Comparison of ENCODE assay signal across 27 cellular contexts in genomic region chr14:52117433-52117832, GRCh38. TPM values are rescaled to one million over a fixed set of nuclear protein-coding genes. Genes with fewer than 3 reads are reported as not detected.
A peak's percentile ranks its signal among the peaks of the same experiment; 100 is the strongest.
DNase-seq lines count a peak whose midpoint lies in the region; ATAC-seq and TF ChIP-seq lines count a peak whose summit lies in the region.
"Had no signal": no experiment of that assay in that cellular context is flagged by ENCODE, and none has a peak within 500 bp of the region (broad histone marks: within the 10 kb centered on the region; RNA-seq: fewer than 3 reads in every experiment).

No MANE protein-coding gene starts in this region.

- no peaks in the 10 kb centered on the region for H3K79me1 ChIP-seq in H9 (ENCODE audit: insufficient read depth, low read depth, low read length, poor library complexity, severe bottlenecking)

- H4K5ac ChIP-seq in H9 (ENCODE audit: insufficient read length, low read depth, low read length), result no peak overlapping the region

- no peak for ATAC-seq in HG02610 (IDR thresholded peaks at IDR 0.05; ENCODE audit: unreplicated experiment)
- ATAC-seq: left lung, mucosa of descending colon had no signal

- no peaks in the 10 kb centered on the region; a peak in 1 of 5 replicates for H3K9me3 Mint-ChIP-seq in H9

- no peak overlapping the region for H3K23ac ChIP-seq in H9 (ENCODE audit: insufficient read length, low read depth, low read length)

- POLR2A ChIA-PET in AG04449 (lab: Yijun Ruan, JAX), result no interaction called here

- H3K9me3 ChIP-seq in fibroblast of lung (ENCODE audit: control insufficient read depth, insufficient read depth, low read depth, low read length), result no peaks in the 10 kb centered on the region
- H3K9me3 ChIP-seq in osteoblast (ENCODE audit: low read depth, low read length), result no peaks in the 10 kb centered on the region
- H3K9me3 ChIP-seq in H9 (ENCODE audit: control insufficient read depth, low read depth, low read length), result no peaks in the 10 kb centered on the region
- H3K9me3 ChIP-seq: adrenal gland, left lung, mucosa of descending colon, neutrophil, Peyer's patch had no signal

- H4K20me1 ChIP-seq in fibroblast of lung (ENCODE audit: control insufficient read depth, extremely low read depth, insufficient read depth, low read length), result no peaks in the 10 kb centered on the region
- H4K20me1 ChIP-seq in osteoblast (ENCODE audit: insufficient read depth, low read length), result no peaks in the 10 kb centered on the region
- no peaks in the 10 kb centered on the region for H4K20me1 ChIP-seq in H9 (ENCODE audit: control insufficient read depth, insufficient read depth, insufficient read length)

- H3K27ac ChIP-seq in fibroblast of lung (ENCODE audit: insufficient read depth, low read length) (peak overlapping the region; percentile 77), osteoblast (ENCODE audit: low read depth, low read length) (no peak overlapping the region), H9 (ENCODE audit: insufficient read length, low read depth, low read length) (no peak overlapping the region)
- H3K27ac ChIP-seq: epithelial cell of prostate, left lung, neutrophil, Peyer's patch, VCaP had no signal

- H2AK5ac ChIP-seq in H9 (ENCODE audit: insufficient read length, low read length), result no peak overlapping the region

- no peak overlapping the region for H3T11ph ChIP-seq in H9 (ENCODE audit: low read length)

- no peak overlapping the region for H4K91ac ChIP-seq in H9 (ENCODE audit: insufficient read length, low read depth, low read length)

- no peak for TF ChIP-seq CTCF in AG04449 (IDR thresholded peaks at IDR 0.05; ENCODE audit: insufficient read depth, low read length, missing control alignments)
- TF ChIP-seq CTCF in fibroblast of lung (conservative IDR thresholded peaks at IDR 0.05 in 1 of 2, IDR thresholded peaks at IDR 0.05 in 1 of 2; ENCODE audit: low read depth in 1 of 2, low read length in 2 of 2), result no peak
- TF ChIP-seq CTCF in osteoblast (IDR thresholded peaks at IDR 0.05; ENCODE audit: extremely low read depth, low read depth, low read length), result no peak
- TF ChIP-seq CTCF in H9 (conservative IDR thresholded peaks at IDR 0.05), result no peak

- H3K79me2 ChIP-seq in fibroblast of lung (ENCODE audit: control insufficient read depth, insufficient read depth, low read length), result no peaks in the 10 kb centered on the region
- no peaks in the 10 kb centered on the region for H3K79me2 ChIP-seq in osteoblast (ENCODE audit: insufficient read depth, low read length)
- H3K79me2 ChIP-seq in H9 (ENCODE audit: insufficient read depth, low read length), result no peaks in the 10 kb centered on the region

- WGBS in H9 (ENCODE audit: extremely low coverage, insufficient read length, low lambda C conversion rate), result no CpG with 5 or more reads among the region's 12 CpGs

- peak overlapping the region; percentile 62 for H3K4me2 ChIP-seq in fibroblast of lung (ENCODE audit: extremely low read depth, insufficient read depth, low read length)
- H3K4me2 ChIP-seq in osteoblast (ENCODE audit: insufficient read depth, low read length), result no peak overlapping the region
- H3K4me2 ChIP-seq in H9 (ENCODE audit: insufficient read depth, insufficient read length, low read length), result no peak overlapping the region

- H3K4me1 ChIP-seq in fibroblast of lung (ENCODE audit: control insufficient read depth, extremely low read depth, insufficient read depth, low read length), result peaks cover 26% of the 10 kb centered on the region
- H3K4me1 ChIP-seq in osteoblast (ENCODE audit: insufficient read depth, low read length), result peaks cover 7% of the 10 kb centered on the region
- no peaks in the 10 kb centered on the region for H3K4me1 ChIP-seq in H9 (ENCODE audit: insufficient read depth, low read length)
- H3K4me1 ChIP-seq: adrenal gland, left lung, Peyer's patch had no signal

- H3K27me3 Mint-ChIP-seq in H9 (ENCODE audit: low read depth), result no peaks in the 10 kb centered on the region; the same call in 1 of the 2 replicates

- no peak overlapping the region for H3K56ac ChIP-seq in H9 (ENCODE audit: insufficient read length, low read depth, low read length)

- H3K27ac Mint-ChIP-seq in H9, result no peak overlapping the region

- H2BK120ac ChIP-seq in H9 (ENCODE audit: low read depth, low read length, poor library complexity, severe bottlenecking), result no peak overlapping the region

- no peak overlapping the region for H2BK12ac ChIP-seq in H9 (ENCODE audit: insufficient read length, low read depth, low read length)

- H3K4ac ChIP-seq in H9 (ENCODE audit: low read depth, low read length), result no peak overlapping the region

- no peak overlapping the region for H4K8ac ChIP-seq in H9 (replicated peaks; ENCODE audit: insufficient read length, low read depth, low read length)

- no peak overlapping the region for H3K4me3 ChIP-seq in AG04449 (ENCODE audit: low read depth, low read length)
- H3K4me3 ChIP-seq in fibroblast of lung (replicated peaks in 1 of 4; ENCODE audit: control extremely low read depth in 1 of 4, insufficient read depth in 1 of 4, low read depth in 3 of 4, low read length in 4 of 4), result no peak overlapping the region
- H3K4me3 ChIP-seq in osteoblast (ENCODE audit: insufficient read depth, low read length), result no peak overlapping the region
- H3K4me3 ChIP-seq: adrenal gland, left lung, mucosa of descending colon, Peyer's patch had no signal

- no peak overlapping the region for H3K4me3 Mint-ChIP-seq in H9

- no peak overlapping the region for H2AFZ ChIP-seq in fibroblast of lung (ENCODE audit: low read length)
- no peak overlapping the region for H2AFZ ChIP-seq in osteoblast (ENCODE audit: low read length)
- H2AFZ ChIP-seq in H9 (ENCODE audit: low read length), result no peak overlapping the region

- H3K9ac ChIP-seq in fibroblast of lung (ENCODE audit: insufficient read depth, low read length), result peak overlapping the region; percentile 28
- H3K9ac ChIP-seq in H9 (ENCODE audit: extremely low read depth, insufficient read length, low read length), result no peak overlapping the region

- H2BK20ac ChIP-seq in H9 (ENCODE audit: low read depth, low read length, poor library complexity, severe bottlenecking), result no peak overlapping the region

- no peaks in the 10 kb centered on the region for H3K36me3 ChIP-seq in fibroblast of lung (ENCODE audit: control insufficient read depth, insufficient read depth, low read length)
- no peaks in the 10 kb centered on the region for H3K36me3 ChIP-seq in osteoblast (ENCODE audit: insufficient read depth, low read length)
- H3K36me3 ChIP-seq: adrenal gland, left lung, neutrophil, Peyer's patch had no signal

- H2BK15ac ChIP-seq in H9 (ENCODE audit: low read depth, low read length), result no peak overlapping the region

- no peaks in the 10 kb centered on the region for H3K23me2 ChIP-seq in H9 (ENCODE audit: insufficient read length, low read depth, low read length, poor library complexity, severe bottlenecking)

- no peak overlapping the region for H3K18ac ChIP-seq in H9 (ENCODE audit: insufficient read length, low read depth, low read length)

- peak; percentile 21 for DNase-seq in AG04449 (ENCODE audit: low read depth, low spot score)
- DNase-seq in ELF-1 (ENCODE audit: low read depth, low spot score), result peak; percentile 55
- DNase-seq in fibroblast of lung (ENCODE audit: low read depth in 2 of 2), result peak in 1 of 2 donors; percentile 57
- DNase-seq in osteoblast (ENCODE audit: insufficient read length, low spot score, missing footprints), result peak; percentile 56
- no peak for DNase-seq in NCI-H524 treated with DMSO at 0.1 percent for 48 hours (lab: John Stamatoyannopoulos, UW)
- DNase-seq in H9, result no peak
- no peak for DNase-seq in NCI-H526 (lab: John Stamatoyannopoulos, UW)
- DNase-seq: activated CD4-positive, alpha-beta T cell treated with anti-CD3 and anti-CD28 coated beads, Interleukin-2, amount 50 U/mL, for 1 hour; activated CD8-positive, alpha-beta memory T cell treated with anti-CD3 and anti-CD28 coated beads, Interleukin-2, amount 50 U/mL, for 48 hours; activated effector memory CD4-positive, alpha-beta T cell treated with anti-CD3 and anti-CD28 coated beads, Interleukin-2, amount 50 U/mL, for 16 hours; adrenal gland; AML-193; DND-41; left lung; mucosa of descending colon; NCI-H1092; NCI-H2081; NCI-H446 treated with DMSO at 0.1 percent for 48 hours; NK-92 treated with Interleukin-12 subunit alpha and Interleukin-12 subunit beta, amount 100 ng/mL, for 24 hours; Peyer's patch; stimulated activated CD4-positive, alpha-beta T cell treated with anti-CD3 and anti-CD28 coated beads, Interleukin-15, amount 100 ng/mL, for 24 hours; T-helper 2 cell had no signal

- CTCF ChIA-PET in AG04449 (lab: Yijun Ruan, JAX), result interaction anchor here (1.0 to 1.4 kb wide), 2 partner anchors 33 to 121 kb away, joined by 3 read pairs; no protein-coding TSS in a partner anchor

- H3K4me1 Mint-ChIP-seq in H9, result no peaks in the 10 kb centered on the region; a peak in 1 of 4 replicates

- no peaks in the 10 kb centered on the region for H3K36me3 Mint-ChIP-seq in H9 (ENCODE audit: insufficient read depth in 1 of 3, low read depth in 3 of 3)

- no peak overlapping the region for H3K14ac ChIP-seq in H9 (ENCODE audit: insufficient read depth, low read length)

- no peak overlapping the region for H2BK5ac ChIP-seq in H9 (ENCODE audit: insufficient read length, low read length)

- no peaks in the 10 kb centered on the region for H3K27me3 ChIP-seq in fibroblast of lung (ENCODE audit: control insufficient read depth, insufficient read depth, low read length)
- no peaks in the 10 kb centered on the region for H3K27me3 ChIP-seq in osteoblast (ENCODE audit: insufficient read depth, low read length)
- H3K27me3 ChIP-seq in H9 (ENCODE audit: insufficient read depth, low read length), result no peaks in the 10 kb centered on the region
- H3K27me3 ChIP-seq: adrenal gland, left lung, neutrophil, Peyer's patch had no signal

RNA-seq across cellular contexts. Expression of gene NID2, which starts 48.6 kb away (rescaled TPM):
- total RNA-seq in fibroblast of lung (93.7 and 181 TPM in 2 replicates), osteoblast (138 and 141 TPM in 2 replicates), H9 (2021) (6.4 and 6.6 TPM in 2 replicates)
- polyA plus RNA-seq in fibroblast of lung, result 394 and 2,513 TPM in 2 replicates
- polyA plus RNA-seq in fibroblast of lung (2012), result 225 and 1,654 TPM in 2 replicates
- polyA minus RNA-seq in fibroblast of lung (ENCODE audit: low replicate concordance), result 553 and 3,045 TPM in 2 replicates
- total RNA-seq: SK-MEL-5 had no signal

Comparison
In these comparisons a context has a peak if more than half of its experiments do, and no peak if none do; other contexts are left out.
1. DNase-seq: peak in AG04449 (single experiment), ELF-1 (single experiment) and osteoblast (single experiment); none in NCI-H524 treated with DMSO at 0.1 percent for 48 hours (single experiment), H9 (single experiment) and NCI-H526 (0 of 2).
2. RNA of gene NID2, which starts 48.6 kb away (total RNA-seq): 93.7 to 181 TPM in fibroblast of lung and 138 to 141 TPM in osteoblast; 6.4 to 6.6 TPM in H9; every median in the first group is over 10 times any median in the second.